1 cellular context compared by ENCODE assay signal in genomic region chr2:239188536-239188935, GRCh38.
TF ChIP-seq lines count a peak whose summit lies in the region.

No MANE protein-coding gene starts in this region.

TF ChIP-seq in HepG2, 621 proteins besides CTCF, POLR2A, EP300 and RAD21:
- no peak for TF ChIP-seq EEA1 (CRISPR knock-in tag; IDR thresholded peaks at IDR 0.05; ENCODE audit: borderline replicate concordance)
- no peak for TF ChIP-seq ATF5 (CRISPR knock-in tag; IDR thresholded peaks at IDR 0.05; ENCODE audit: low read depth)
- TF ChIP-seq FOXP4 (CRISPR knock-in tag; IDR thresholded peaks at IDR 0.05), result no peak
- no peak for TF ChIP-seq ZSCAN12 (CRISPR knock-in tag; IDR thresholded peaks at IDR 0.05)
- TF ChIP-seq ATF4 (CRISPR knock-in tag; IDR thresholded peaks at IDR 0.05), result no peak
- TF ChIP-seq ZNF264 (CRISPR knock-in tag; IDR thresholded peaks at IDR 0.05), result no peak
- TF ChIP-seq ZNF737 (CRISPR knock-in tag; IDR thresholded peaks at IDR 0.05; ENCODE audit: borderline replicate concordance), result no peak
- TF ChIP-seq HOMEZ (CRISPR knock-in tag; IDR thresholded peaks at IDR 0.05; ENCODE audit: low read depth), result no peak
- no peak for TF ChIP-seq ZNF605 (CRISPR knock-in tag; IDR thresholded peaks at IDR 0.05)
- TF ChIP-seq SAP130 (CRISPR knock-in tag; IDR thresholded peaks at IDR 0.05; ENCODE audit: low read depth), result no peak
- TF ChIP-seq RNF219 (CRISPR knock-in tag; IDR thresholded peaks at IDR 0.05), result no peak
- no peak for TF ChIP-seq RARG (CRISPR knock-in tag; IDR thresholded peaks at IDR 0.05; ENCODE audit: low read depth)
- TF ChIP-seq GTF2F1 (IDR thresholded peaks at IDR 0.05; ENCODE audit: low read length), result no peak
- TF ChIP-seq ZNF619 (CRISPR knock-in tag; IDR thresholded peaks at IDR 0.05), result no peak
- TF ChIP-seq ZNF30 (CRISPR knock-in tag; IDR thresholded peaks at IDR 0.05), result no peak
- TF ChIP-seq ZNF746 (CRISPR knock-in tag; IDR thresholded peaks at IDR 0.05), result no peak
